In genomic region chr20:9576695-9577094, GRCh38 we compare ENCODE assay signal across 28 cellular contexts.
DNase-seq lines count a peak whose midpoint lies in the region; ATAC-seq and TF ChIP-seq lines count a peak whose summit lies in the region.
"Had no signal": no experiment of that assay in that cellular context is flagged by ENCODE, and none has a peak within 500 bp of the region (broad histone marks: within the 10 kb centered on the region; RNA-seq: fewer than 3 reads in every experiment).

No MANE protein-coding gene starts in this region.

- H3K9ac ChIP-seq in Karpas-422 (ENCODE audit: low read length), result no peak overlapping the region
- H3K9ac ChIP-seq: KMS-11 had no signal

- no peaks in the 10 kb centered on the region for H4K20me1 ChIP-seq in Karpas-422 (ENCODE audit: insufficient read depth, low read depth, low read length)

- no peak overlapping the region for H2AFZ ChIP-seq in Karpas-422 (ENCODE audit: low read length)

- H3K27me3 ChIP-seq in Karpas-422 (ENCODE audit: low read length) (no peaks in the 10 kb centered on the region), gastroesophageal sphincter (peaks cover 26% of the 10 kb centered on the region)
- H3K27me3 ChIP-seq: BE2C had no signal

- H3K4me3 ChIP-seq in Karpas-422 (ENCODE audit: low read length), result no peak overlapping the region
- no peak overlapping the region for H3K4me3 ChIP-seq in gastroesophageal sphincter
- H3K4me3 ChIP-seq: HAP-1, SJCRH30 had no signal

- H3K9me3 ChIP-seq in Karpas-422 (ENCODE audit: low read length), result no peaks in the 10 kb centered on the region
- no peaks in the 10 kb centered on the region for H3K9me3 ChIP-seq in gastroesophageal sphincter
- H3K9me3 ChIP-seq: BE2C, HAP-1, SJCRH30 had no signal

- H3K36me3 ChIP-seq in Karpas-422 (ENCODE audit: insufficient read depth, low read length) (no peaks in the 10 kb centered on the region), gastroesophageal sphincter (no peaks in the 10 kb centered on the region)
- H3K36me3 ChIP-seq: BE2C, HAP-1, SJCRH30 had no signal

- TF ChIP-seq CTCF in gastroesophageal sphincter (IDR thresholded peaks at IDR 0.05), result no peak

- DNase-seq in NCI-H82 (lab: John Stamatoyannopoulos, UW) (peak; percentile 53), NCI-H82 treated with DMSO at 0.1 percent for 48 hours (lab: John Stamatoyannopoulos, UW; ENCODE audit: unreplicated experiment) (no peak), caudate nucleus (lab: John Stamatoyannopoulos, UW) (no peak), iPS-NIHi11 (ENCODE audit: low spot score) (peak; percentile 28), Karpas-422 (no peak), CD1c-positive myeloid dendritic cell (ENCODE audit: extremely low spot score) (no peak)
- DNase-seq: ACHN, BE2C, Calu3, DMS79 treated with DMSO at 0.1 percent for 48 hours, GF-D8, HFFc6, NCI-H1092 treated with DMSO at 0.1 percent for 48 hours, NCI-H1436, NCI-H187, NCI-H2081 treated with DMSO at 0.1 percent for 48 hours, NCI-H2171, NCI-H226, NCI-H510A treated with DMSO at 0.1 percent for 48 hours, PC-3, SJCRH30 had no signal

- H3K27ac ChIP-seq in caudate nucleus (ENCODE audit: low read depth, low read length) (peak overlapping the region; percentile 14), Karpas-422 (ENCODE audit: low read length) (no peak overlapping the region), gastroesophageal sphincter (no peak overlapping the region)
- H3K27ac ChIP-seq: 22Rv1, KMS-11, SJCRH30 had no signal

- no peak for TF ChIP-seq POLR2A in gastroesophageal sphincter (IDR thresholded peaks at IDR 0.05)

- TF ChIP-seq EP300 in gastroesophageal sphincter (IDR thresholded peaks at IDR 0.05), result no peak

- H3K4me2 ChIP-seq in Karpas-422 (ENCODE audit: low read depth, low read length, poor library complexity, severe bottlenecking), result no peak overlapping the region
- H3K4me2 ChIP-seq: KMS-11 had no signal

- 75 to 83% methylated on average over 3 to 4 of the region's 4 CpGs for WGBS in gastroesophageal sphincter (ENCODE audit: low coverage in 1 of 2), 2 donors

- no peaks in the 10 kb centered on the region for H3K4me1 ChIP-seq in Karpas-422 (ENCODE audit: low read length)
- no peaks in the 10 kb centered on the region for H3K4me1 ChIP-seq in gastroesophageal sphincter
- H3K4me1 ChIP-seq: SJCRH30 had no signal

- ATAC-seq in GM21786 (IDR thresholded peaks at IDR 0.05; ENCODE audit: unreplicated experiment), result no peak
- no peak for ATAC-seq in gastroesophageal sphincter
- ATAC-seq: PC-3, Right ventricle myocardium inferior, SK-N-SH treated with all-trans-retinoic acid at 6 μM for 48 hours had no signal

- no peaks in the 10 kb centered on the region for H3K9me2 ChIP-seq in Karpas-422 (replicated peaks; ENCODE audit: insufficient read depth, low read length)

- H3K79me2 ChIP-seq in Karpas-422 (ENCODE audit: low read length), result no peaks in the 10 kb centered on the region

Comparison
In these comparisons a context has a peak if more than half of its experiments do, and no peak if none do; other contexts are left out.
1. DNase-seq: peak in NCI-H82 (single experiment) and iPS-NIHi11 (single experiment); none in NCI-H82 treated with DMSO at 0.1 percent for 48 hours (single experiment), caudate nucleus (0 of 61), Karpas-422 (single experiment) and CD1c-positive myeloid dendritic cell (single experiment).